Comparison of ENCODE assay signal across 8 cellular contexts in the genomic region with DNA sequence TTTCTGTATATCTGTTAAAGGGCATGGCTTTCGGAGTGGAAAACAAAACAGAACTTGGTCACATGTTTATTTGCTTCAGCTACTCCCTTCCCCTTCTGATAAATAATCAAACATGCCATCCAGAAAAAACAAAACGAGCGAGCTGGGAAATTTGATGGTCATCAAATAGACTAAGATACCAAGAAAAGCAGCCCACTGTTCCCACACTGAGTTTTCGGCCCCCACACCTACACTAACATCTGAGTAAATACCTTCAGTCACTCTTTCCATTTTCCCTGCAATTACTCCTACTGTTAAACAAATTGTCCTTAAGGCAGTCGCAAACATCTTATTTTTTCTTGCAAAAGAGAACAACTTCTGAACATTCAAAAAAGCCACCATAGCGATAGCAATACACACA.
DNase-seq lines count a peak whose midpoint lies in the region; ATAC-seq, FAIRE-seq and TF ChIP-seq lines count a peak whose summit lies in the region.

No MANE protein-coding gene starts in this region.

- intact Hi-C loops in HepG2 (cut with micrococcal nuclease; ENCODE audit: unreplicated experiment) (no loop called here), breast epithelium (cut with DNase I; ENCODE audit: low total_unique reads) (loop anchor here (1.0 kb wide), 1 partner anchor 17 kb away; no protein-coding TSS in a partner anchor), aorta (cut with DNase I) (loop anchor here (5.0 to 10.0 kb wide), 3 partner anchors 33 to 376 kb away; no protein-coding TSS in a partner anchor)

- H2AFZ ChIP-seq in HepG2 (ENCODE audit: low read length) = no peak overlapping the region

- no peak for ATAC-seq in HepG2
- ATAC-seq in aorta (ENCODE audit: low FRiP score) = no peak
- ATAC-seq in GM21717 (IDR thresholded peaks at IDR 0.05; ENCODE audit: unreplicated experiment) = no peak
- ATAC-seq in GM18498 (IDR thresholded peaks at IDR 0.05; ENCODE audit: unreplicated experiment) = no peak
- ATAC-seq in HG03045 (IDR thresholded peaks at IDR 0.05; ENCODE audit: unreplicated experiment) = no peak

- no peak for DNase-seq in HepG2 (ENCODE audit: low spot score)
- no peak for DNase-seq in breast epithelium (ENCODE audit: low spot score in 2 of 2)
- no peak for DNase-seq in aorta

- no peak for FAIRE-seq in HepG2 (lab: Jason Lieb, UNC)

- POLR2A ChIA-PET in HepG2 (lab: Yijun Ruan, JAX) = no interaction called here

- no TSS peak for BruUV-seq in HepG2 (replicated peaks; lab: Mats Ljungman, UMichigan)

- TF ChIP-seq RAD21 in liver (IDR thresholded peaks at IDR 0.05) = peak in 1 of 2 donors; percentile 21
- no peak for TF ChIP-seq RAD21 in HepG2 (CRISPR knock-in tag; IDR thresholded peaks at IDR 0.05)

- peaks cover 1 to 60% (median 41%) of the 10 kb centered on the region in 4 donors for H3K4me1 ChIP-seq in liver (ENCODE audit: control insufficient read depth in 4 of 4, insufficient read depth in 4 of 4, low read length in 3 of 4)
- H3K4me1 ChIP-seq in HepG2 (ENCODE audit: insufficient read depth, low read length) = peaks cover 65% of the 10 kb centered on the region
- peaks cover 0 to 6% of the 10 kb centered on the region in 2 donors for H3K4me1 ChIP-seq in breast epithelium
- H3K4me1 ChIP-seq in muscle layer of colon (ENCODE audit: insufficient read depth, low read length) = peaks cover 59% of the 10 kb centered on the region
- H3K4me1 ChIP-seq in aorta (ENCODE audit: control insufficient read depth in 1 of 2, insufficient read depth in 2 of 2, low read length in 2 of 2) = no peaks in the 10 kb centered on the region

- no peak overlapping the region for H3K4me2 ChIP-seq in HepG2 (ENCODE audit: low read depth, low read length)

- H3K27me3 ChIP-seq in liver (ENCODE audit: control insufficient read depth in 4 of 4, insufficient read depth in 4 of 4, low read length in 3 of 4) = no peaks in the 10 kb centered on the region
- no peaks in the 10 kb centered on the region for H3K27me3 ChIP-seq in HepG2 (ENCODE audit: control insufficient read depth in 1 of 2, insufficient read depth in 2 of 2, low read length in 2 of 2)
- H3K27me3 ChIP-seq in breast epithelium = no peaks in the 10 kb centered on the region
- no peaks in the 10 kb centered on the region for H3K27me3 ChIP-seq in muscle layer of colon (ENCODE audit: control insufficient read depth in 1 of 2, insufficient read depth in 2 of 2, low read length in 2 of 2)
- no peaks in the 10 kb centered on the region for H3K27me3 ChIP-seq in aorta (ENCODE audit: control insufficient read depth in 1 of 2, insufficient read depth in 2 of 2, low read length in 1 of 2)

- no peak for TF ChIP-seq EP300 in HepG2 (IDR thresholded peaks at IDR 0.05; ENCODE audit: low read depth in 2 of 2, low read length in 2 of 2)
- no peak for TF ChIP-seq EP300 in HepG2 (CRISPR knock-in tag; IDR thresholded peaks at IDR 0.05; ENCODE audit: borderline replicate concordance)

- H3K9ac ChIP-seq in liver (ENCODE audit: low read depth in 1 of 2, low read length in 2 of 2) = peak overlapping the region in 1 of 2 donors; percentile 99
- no peak overlapping the region for H3K9ac ChIP-seq in HepG2 (ENCODE audit: insufficient read depth, low read depth, low read length)
- H3K9ac ChIP-seq in muscle layer of colon (ENCODE audit: low read length) = peak overlapping the region; percentile 63

- no peaks in the 10 kb centered on the region for H3K9me3 ChIP-seq in liver (ENCODE audit: control insufficient read depth in 4 of 4, low read length in 3 of 4)
- no peaks in the 10 kb centered on the region for H3K9me3 ChIP-seq in HepG2 (ENCODE audit: low read length)
- H3K9me3 ChIP-seq in breast epithelium = no peaks in the 10 kb centered on the region
- no peaks in the 10 kb centered on the region for H3K9me3 ChIP-seq in muscle layer of colon (ENCODE audit: low read length)
- no peaks in the 10 kb centered on the region for H3K9me3 ChIP-seq in aorta (ENCODE audit: control insufficient read depth, low read length)

- peaks cover 6% of the 10 kb centered on the region for H3K79me2 ChIP-seq in HepG2 (ENCODE audit: insufficient read depth, low read length)

- H3K4me3 ChIP-seq in liver (ENCODE audit: low read depth in 1 of 3, low read length in 3 of 3) (peak overlapping the region; percentile 51 to 87 (median 55)), HepG2 (replicated peaks in 1 of 3; ENCODE audit: insufficient read depth in 1 of 3, low read depth in 2 of 3, low read length in 3 of 3) (no peak overlapping the region), breast epithelium (peak overlapping the region; percentile 51 to 60 (median 56)), muscle layer of colon (ENCODE audit: low read depth in 1 of 2, low read length in 2 of 2) (peak overlapping the region; percentile 54 to 79), aorta (ENCODE audit: low read length in 2 of 2) (peak overlapping the region; percentile 89 to 99)

- peak overlapping the region; percentile 89 to 94 for H3K27ac ChIP-seq in liver (ENCODE audit: low read depth in 1 of 2, low read length in 2 of 2)
- H3K27ac ChIP-seq in HepG2 (ENCODE audit: extremely low read length, insufficient read depth, low read length) = no peak overlapping the region
- H3K27ac ChIP-seq in breast epithelium = peak overlapping the region; percentile 76 to 92
- H3K27ac ChIP-seq in muscle layer of colon (ENCODE audit: low read depth, low read length) = peak overlapping the region; percentile 59
- peak overlapping the region; percentile 32 to 98 for H3K27ac ChIP-seq in aorta (ENCODE audit: low read depth in 1 of 2, low read length in 2 of 2)

- H3K36me3 ChIP-seq in liver (ENCODE audit: control insufficient read depth in 4 of 4, insufficient read depth in 3 of 4, low read depth in 1 of 4, low read length in 3 of 4) (no peaks in the 10 kb centered on the region), HepG2 (replicated peaks in 1 of 2; ENCODE audit: control insufficient read depth in 1 of 2, insufficient read depth in 2 of 2, low read length in 2 of 2) (no peaks in the 10 kb centered on the region), breast epithelium (no peaks in the 10 kb centered on the region), muscle layer of colon (ENCODE audit: insufficient read depth, low read length) (no peaks in the 10 kb centered on the region), aorta (ENCODE audit: control insufficient read depth in 1 of 2, insufficient read depth in 2 of 2, low read length in 1 of 2) (no peaks in the 10 kb centered on the region)

- no peak for TF ChIP-seq POLR2A in HepG2 (IDR thresholded peaks at IDR 0.05; ENCODE audit: insufficient read depth in 1 of 2, low read depth in 2 of 2, low read length in 2 of 2)
- no peak for TF ChIP-seq POLR2A in breast epithelium (IDR thresholded peaks at IDR 0.05)

- no peaks in the 10 kb centered on the region for H4K20me1 ChIP-seq in HepG2 (ENCODE audit: insufficient read depth, low read length)

- in situ Hi-C loops in HepG2 (cut with HindIII; ENCODE audit: extremely low pct_ligation_motif_present, low pct_unique_long_range_greater_than_20kb) = no loop called here

- TF ChIP-seq CTCF in liver (IDR thresholded peaks at IDR 0.05; ENCODE audit: low read depth, low read length, missing input control) = no peak
- TF ChIP-seq CTCF in HepG2 (CRISPR knock-in tag; IDR thresholded peaks at IDR 0.05) = no peak
- no peak for TF ChIP-seq CTCF in breast epithelium (IDR thresholded peaks at IDR 0.05)

- 5% methylated on average over 6 of the region's 6 CpGs for WGBS in liver
- WGBS in HepG2 (ENCODE audit: low lambda C conversion rate) = 95% methylated on average over 6 of the region's 6 CpGs
- 0 to 1% methylated on average over 6 of the region's 6 CpGs for WGBS in aorta, 2 donors

- CTCF ChIA-PET in HepG2 (lab: Yijun Ruan, JAX; ENCODE audit: low intra/inter-chr PET ratio, low total read pairs) = no interaction called here

TF ChIP-seq in liver, 16 proteins besides CTCF, POLR2A, EP300 and RAD21 (continues in another document):
- TF ChIP-seq HNF4A (conservative IDR thresholded peaks at IDR 0.05) = no peak
- peak; percentile 64 for TF ChIP-seq YY1 (IDR thresholded peaks at IDR 0.05)
- TF ChIP-seq, protein P1, sequence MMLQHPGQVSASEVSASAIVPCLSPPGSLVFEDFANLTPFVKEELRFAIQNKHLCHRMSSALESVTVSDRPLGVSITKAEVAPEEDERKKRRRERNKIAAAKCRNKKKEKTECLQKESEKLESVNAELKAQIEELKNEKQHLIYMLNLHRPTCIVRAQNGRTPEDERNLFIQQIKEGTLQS (IDR thresholded peaks at IDR 0.05) = no peak
- TF ChIP-seq MAX (IDR thresholded peaks at IDR 0.05) = peak; percentile 5

TF ChIP-seq in HepG2, 621 proteins besides CTCF, POLR2A, EP300 and RAD21 (continues in another document):
- TF ChIP-seq ZFP91 (CRISPR knock-in tag; IDR thresholded peaks at IDR 0.05; ENCODE audit: borderline replicate concordance) (no peak), IKZF5 (CRISPR knock-in tag; IDR thresholded peaks at IDR 0.05) (no peak), XBP1 (CRISPR knock-in tag; IDR thresholded peaks at IDR 0.05) (no peak), MBNL3 (CRISPR knock-in tag; conservative IDR thresholded peaks at IDR 0.05) (no peak), ZNF230 (CRISPR knock-in tag; IDR thresholded peaks at IDR 0.05) (no peak), MED1 (CRISPR knock-in tag; IDR thresholded peaks at IDR 0.05) (no peak), NR1H2 (CRISPR knock-in tag; IDR thresholded peaks at IDR 0.05; ENCODE audit: borderline replicate concordance, low read depth) (no peak)

Comparison
In these comparisons a context has a peak if more than half of its experiments do, and no peak if none do; other contexts are left out.
1. H3K4me3 ChIP-seq: peak in liver (3 of 3), breast epithelium (3 of 3), muscle layer of colon (2 of 2) and aorta (2 of 2); none in HepG2 (0 of 3).